In genomic region chr6:144104898-144105487, GRCh38 we compare ENCODE assay signal across 8 cellular contexts. TPM values are rescaled to one million over a fixed set of nuclear protein-coding genes. Genes with fewer than 3 reads are reported as not detected.
DNase-seq lines count a peak whose midpoint lies in the region; ATAC-seq, FAIRE-seq and TF ChIP-seq lines count a peak whose summit lies in the region.

No MANE protein-coding gene starts in this region.

- FAIRE-seq in G401.6 (lab: Jason Lieb, UNC), result peak; percentile 95

- no peaks in the 10 kb centered on the region for H3K4me1 ChIP-seq in HEK293 (ENCODE audit: control insufficient read depth, insufficient read depth, low read length)
- no peaks in the 10 kb centered on the region for H3K4me1 ChIP-seq in naive thymus-derived CD4-positive, alpha-beta T cell (ENCODE audit: control insufficient read depth in 2 of 2, insufficient read depth in 2 of 2, low read length in 2 of 2)

- peak; percentile 88 for ATAC-seq in naive thymus-derived CD4-positive, alpha-beta T cell

- peak overlapping the region in 1 of 9 donors; percentile 29 for H3K27ac Mint-ChIP-seq in naive thymus-derived CD4-positive, alpha-beta T cell
- H3K27ac Mint-ChIP-seq in activated T-helper 2 cell treated with anti-CD3 and anti-CD28 coated beads, Interferon-gamma antibody, Interleukin-2, Interleukin-4, amounts not matched to agents 10 μg/mL and 5 μg/mL and 100 μg/mL, durations not matched to agents 14 hours and 24 hours and 36 hours, result no peak overlapping the region

- H3K4me1 Mint-ChIP-seq in naive thymus-derived CD4-positive, alpha-beta T cell, result peaks cover 0 to 7% (median 4%) of the 10 kb centered on the region in 7 donors
- H3K4me1 Mint-ChIP-seq in activated T-helper 2 cell treated with anti-CD3 and anti-CD28 coated beads, Interferon-gamma antibody, Interleukin-2, Interleukin-4, amounts not matched to agents 10 μg/mL and 5 μg/mL and 100 μg/mL, durations not matched to agents 14 hours and 24 hours and 36 hours (ENCODE audit: low read depth), result peaks cover 9% of the 10 kb centered on the region

- H3K27me3 ChIP-seq in naive thymus-derived CD4-positive, alpha-beta T cell (ENCODE audit: control insufficient read depth in 2 of 2, insufficient read depth in 2 of 2, low read length in 2 of 2), result no peaks in the 10 kb centered on the region

- TF ChIP-seq CTCF in HEK293 (tag by site-specific recombination; IDR thresholded peaks at IDR 0.05) (peak; percentile 41; the same call in 1 of the 2 replicates), epithelial cell of proximal tubule (conservative IDR thresholded peaks at IDR 0.05; ENCODE audit: low read depth, low read length) (peak; percentile 70)

- no peaks in the 10 kb centered on the region for H3K36me3 ChIP-seq in HEK293 (ENCODE audit: control insufficient read depth in 2 of 2, insufficient read depth in 1 of 2, low read length in 2 of 2)
- no peaks in the 10 kb centered on the region for H3K36me3 ChIP-seq in naive thymus-derived CD4-positive, alpha-beta T cell (ENCODE audit: control insufficient read depth in 2 of 3, insufficient read depth in 3 of 3, low read length in 3 of 3)

- no peaks in the 10 kb centered on the region for H3K36me3 Mint-ChIP-seq in naive thymus-derived CD4-positive, alpha-beta T cell
- H3K36me3 Mint-ChIP-seq in activated T-helper 2 cell treated with anti-CD3 and anti-CD28 coated beads, Interferon-gamma antibody, Interleukin-2, Interleukin-4, amounts not matched to agents 10 μg/mL and 5 μg/mL and 100 μg/mL, durations not matched to agents 14 hours and 24 hours and 36 hours (ENCODE audit: low read depth), result no peaks in the 10 kb centered on the region

- DNase-seq in AG08395 (ENCODE audit: low spot score), result peak; percentile 75
- peak; percentile 86 for DNase-seq in NAMALWA (ENCODE audit: low spot score)
- peak; percentile 53 for DNase-seq in SW480 (ENCODE audit: low spot score)
- DNase-seq in epithelial cell of proximal tubule (ENCODE audit: low read depth), result peak; percentile 30
- DNase-seq in naive thymus-derived CD4-positive, alpha-beta T cell, result peak in 7 of 9 donors; percentile 30 to 67 (median 61)
- no peak for DNase-seq in activated T-helper 2 cell treated with anti-CD3 and anti-CD28 coated beads, Interferon-gamma antibody, Interleukin-2, Interleukin-4, amounts not matched to agents 10 μg/mL and 5 μg/mL and 100 μg/mL, durations not matched to agents 14 hours and 24 hours and 36 hours (ENCODE audit: low spot score)

- H3K4me3 ChIP-seq in HEK293 (ENCODE audit: low read depth, low read length) (no peak overlapping the region), epithelial cell of proximal tubule (ENCODE audit: low read depth, low read length) (no peak overlapping the region)
- H3K4me3 ChIP-seq in naive thymus-derived CD4-positive, alpha-beta T cell (ENCODE audit: low read length), result no peak overlapping the region

- no peaks in the 10 kb centered on the region for H3K9me3 ChIP-seq in HEK293 (ENCODE audit: control insufficient read depth, insufficient read depth, low read depth, low read length)
- H3K9me3 ChIP-seq in naive thymus-derived CD4-positive, alpha-beta T cell (ENCODE audit: control insufficient read depth in 2 of 3, low read length in 3 of 3), result no peaks in the 10 kb centered on the region

- intact Hi-C loops in naive thymus-derived CD4-positive, alpha-beta T cell (cut with micrococcal nuclease), result loop anchor here (1.0 to 10.0 kb wide), 9 partner anchors 45 to 1527 kb away; partner anchors contain the start of gene STX11 (in 2 of the 2)
- intact Hi-C loops in activated T-helper 2 cell treated with anti-CD3 and anti-CD28 coated beads, Interferon-gamma antibody, Interleukin-2, Interleukin-4, amounts not matched to agents 10 μg/mL and 5 μg/mL and 100 μg/mL, durations not matched to agents 14 hours and 24 hours and 36 hours (cut with micrococcal nuclease), result loop anchor here (1.0 to 5.0 kb wide), 4 partner anchors 46 to 477 kb away; partner anchors contain the start of gene STX11

- POLR2A ChIA-PET in HEK293 (lab: Yijun Ruan, JAX), result no interaction called here
- POLR2A ChIA-PET in naive thymus-derived CD4-positive, alpha-beta T cell (lab: Charles Lee), result interaction anchor here (1.0 to 1.1 kb wide), 2 partner anchors 119 to 377 kb away, joined by 3 to 4 read pairs; no protein-coding TSS in a partner anchor

- no peak overlapping the region for H3K27ac ChIP-seq in HEK293 (ENCODE audit: extremely low read depth, low read depth, low read length)
- no peak overlapping the region for H3K27ac ChIP-seq in naive thymus-derived CD4-positive, alpha-beta T cell (ENCODE audit: low read depth, low read length)

- peaks cover 0 to 6% (median 0%) of the 10 kb centered on the region in 5 donors for H3K27me3 Mint-ChIP-seq in naive thymus-derived CD4-positive, alpha-beta T cell
- peaks cover 6% of the 10 kb centered on the region for H3K27me3 Mint-ChIP-seq in activated T-helper 2 cell treated with anti-CD3 and anti-CD28 coated beads, Interferon-gamma antibody, Interleukin-2, Interleukin-4, amounts not matched to agents 10 μg/mL and 5 μg/mL and 100 μg/mL, durations not matched to agents 14 hours and 24 hours and 36 hours (ENCODE audit: low read depth)

- no peak overlapping the region for H3K4me3 Mint-ChIP-seq in naive thymus-derived CD4-positive, alpha-beta T cell
- no peak overlapping the region for H3K4me3 Mint-ChIP-seq in activated T-helper 2 cell treated with anti-CD3 and anti-CD28 coated beads, Interferon-gamma antibody, Interleukin-2, Interleukin-4, amounts not matched to agents 10 μg/mL and 5 μg/mL and 100 μg/mL, durations not matched to agents 14 hours and 24 hours and 36 hours (ENCODE audit: low read depth)

- CTCF ChIA-PET in HEK293 (lab: Yijun Ruan, JAX), result interaction anchor here (0.6 to 2.2 kb wide), 15 partner anchors 9 to 1528 kb away, joined by 3 to 16 read pairs (median 4); no protein-coding TSS in a partner anchor
- CTCF ChIA-PET in naive thymus-derived CD4-positive, alpha-beta T cell (lab: Charles Lee), result interaction anchor here (0.6 to 3.1 kb wide), 7 partner anchors 10 to 592 kb away, joined by 3 to 28 read pairs (median 5); no protein-coding TSS in a partner anchor

- no peaks in the 10 kb centered on the region for H3K9me3 Mint-ChIP-seq in naive thymus-derived CD4-positive, alpha-beta T cell
- H3K9me3 Mint-ChIP-seq in activated T-helper 2 cell treated with anti-CD3 and anti-CD28 coated beads, Interferon-gamma antibody, Interleukin-2, Interleukin-4, amounts not matched to agents 10 μg/mL and 5 μg/mL and 100 μg/mL, durations not matched to agents 14 hours and 24 hours and 36 hours, result no peaks in the 10 kb centered on the region

TF ChIP-seq in HEK293, 187 proteins besides CTCF, POLR2A, EP300 and RAD21:
- TF ChIP-seq ZNF561 (tag by site-specific recombination; IDR thresholded peaks at IDR 0.05; ENCODE audit: borderline replicate concordance) (0 out of 2 replicates have a peak, but pooled peaks have one; percentile 40), ZBTB17 (tag by site-specific recombination; IDR thresholded peaks at IDR 0.05) (peak; percentile 64), ZNF600 (tag by site-specific recombination; IDR thresholded peaks at IDR 0.05) (peak; percentile 53; the same call in 1 of the 2 replicates), ZBTB6 (tag by site-specific recombination; IDR thresholded peaks at IDR 0.05) (peak; percentile 93), ZNF639 (tag by site-specific recombination; IDR thresholded peaks at IDR 0.05) (no peak), HOXA7 (CRISPR knock-in tag; IDR thresholded peaks at IDR 0.05; ENCODE audit: borderline replicate concordance) (no peak), ZNF654 (tag by site-specific recombination; IDR thresholded peaks at IDR 0.05; ENCODE audit: low read depth) (peak; percentile 87), ZSCAN30 (tag by site-specific recombination; IDR thresholded peaks at IDR 0.05) (0 out of 2 replicates have a peak, but pooled peaks have one; percentile 18), ZNF2 (tag by site-specific recombination; IDR thresholded peaks at IDR 0.05) (0 out of 2 replicates have a peak, but pooled peaks have one; percentile 24), ZNF660 (tag by site-specific recombination; IDR thresholded peaks at IDR 0.05) (peak; percentile 43; the same call in 1 of the 2 replicates)

RNA-seq across cellular contexts. Expression of gene SF3B5, which starts 9.6 kb away (rescaled TPM):
- total RNA-seq in epithelial cell of proximal tubule, result 200 and 280 TPM in 2 replicates
- 100 to 1,000 TPM in 3 of 5 experiments, 10 to 100 TPM in 2; 89.2 to 155 (median 122) TPM for total RNA-seq in naive thymus-derived CD4-positive, alpha-beta T cell
- 100 to 1,000 TPM; 346 to 444 TPM for polyA plus RNA-seq in naive thymus-derived CD4-positive, alpha-beta T cell
- 207 and 208 TPM in 2 replicates for total RNA-seq in activated T-helper 2 cell treated with anti-CD3 and anti-CD28 coated beads, Interferon-gamma antibody, Interleukin-2, Interleukin-4, amounts not matched to agents 10 μg/mL and 5 μg/mL and 100 μg/mL, durations not matched to agents 14 hours and 24 hours and 36 hours

RNA-seq across cellular contexts. Expression of gene STX11, which starts 45.3 kb away (rescaled TPM):
- total RNA-seq in epithelial cell of proximal tubule, result 0.22 and 0.52 TPM in 2 replicates
- 10 to 100 TPM in 3 of 5 experiments, 1 to 10 TPM in 2; 2.6 to 60.5 (median 11.6) TPM for total RNA-seq in naive thymus-derived CD4-positive, alpha-beta T cell
- polyA plus RNA-seq in naive thymus-derived CD4-positive, alpha-beta T cell, result 1 to 10 TPM; 1.9 to 2.4 TPM
- 19.2 and 19.7 TPM in 2 replicates for total RNA-seq in activated T-helper 2 cell treated with anti-CD3 and anti-CD28 coated beads, Interferon-gamma antibody, Interleukin-2, Interleukin-4, amounts not matched to agents 10 μg/mL and 5 μg/mL and 100 μg/mL, durations not matched to agents 14 hours and 24 hours and 36 hours
